ENCODE assay signal across 9 cellular contexts in the genomic region with DNA sequence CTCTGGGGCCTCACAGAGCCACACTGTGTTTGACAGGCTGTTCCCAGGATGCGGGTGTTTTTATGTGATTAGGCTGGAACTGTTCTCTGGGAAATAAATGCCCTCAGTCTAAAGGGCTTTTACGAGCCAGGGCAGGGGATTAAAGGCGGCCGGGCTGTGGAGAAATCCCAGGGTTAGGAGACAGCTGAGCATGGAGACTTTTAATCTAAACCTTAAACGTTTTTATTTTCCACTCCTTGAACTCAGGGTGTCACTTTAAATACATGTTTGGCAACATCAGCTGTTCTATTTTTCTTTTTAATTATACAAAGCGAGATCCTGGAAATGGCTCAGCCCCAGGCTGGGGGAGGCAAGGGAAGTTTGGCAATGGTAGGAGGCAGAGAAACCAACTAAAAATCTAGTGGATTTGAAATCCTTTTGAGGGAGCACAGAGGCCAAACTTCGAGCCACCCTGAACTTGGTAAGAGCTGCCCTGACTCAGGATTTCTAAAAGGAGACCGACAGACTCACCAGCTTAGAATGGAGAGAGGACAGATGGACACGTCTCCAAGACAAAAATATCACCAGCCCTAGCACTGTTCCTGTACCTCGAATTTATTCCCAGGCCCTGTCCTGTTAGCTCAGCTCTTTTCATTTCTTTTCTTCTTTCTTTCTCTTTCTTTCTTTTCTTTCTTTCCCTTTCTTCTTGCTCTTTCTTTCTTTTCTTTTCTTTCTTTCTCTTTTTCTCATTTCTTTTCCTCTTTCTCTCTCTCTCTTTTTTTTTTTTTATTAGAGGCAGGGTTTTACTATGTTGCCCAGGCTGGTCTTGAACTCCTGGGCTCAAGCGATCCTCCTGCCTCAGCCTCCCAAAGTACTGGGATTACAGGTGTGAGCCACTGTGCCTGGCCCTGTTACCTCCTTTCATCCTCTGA. TPM values are rescaled to one million over a fixed set of nuclear protein-coding genes. Genes with fewer than 3 reads are reported as not detected.
A peak's percentile ranks its signal among the peaks of the same experiment; 100 is the strongest.
DNase-seq lines count a peak whose midpoint lies in the region; ATAC-seq and TF ChIP-seq lines count a peak whose summit lies in the region.
"Had no signal": no experiment of that assay in that cellular context is flagged by ENCODE, and none has a peak within 500 bp of the region (broad histone marks: within the 10 kb centered on the region; RNA-seq: fewer than 3 reads in every experiment).

No MANE protein-coding gene starts in this region.

- H3K4me3 ChIP-seq in osteoblast (ENCODE audit: insufficient read depth, low read length) = peak overlapping the region; percentile 11

- no peaks in the 10 kb centered on the region for H4K20me1 ChIP-seq in osteoblast (ENCODE audit: insufficient read depth, low read length)

- peak overlapping the region; percentile 90 for H2AFZ ChIP-seq in osteoblast (ENCODE audit: low read length)

- ATAC-seq in GM21576 (IDR thresholded peaks at IDR 0.05; ENCODE audit: unreplicated experiment) (no peak), HG02759 (IDR thresholded peaks at IDR 0.05; ENCODE audit: unreplicated experiment) (no peak)

- no peaks in the 10 kb centered on the region for H3K36me3 ChIP-seq in osteoblast (ENCODE audit: insufficient read depth, low read length)

- no peaks in the 10 kb centered on the region for H3K27me3 ChIP-seq in osteoblast (ENCODE audit: insufficient read depth, low read length)

- H3K4me2 ChIP-seq in osteoblast (ENCODE audit: insufficient read depth, low read length) = peak overlapping the region; percentile 72

- no peaks in the 10 kb centered on the region for H3K79me2 ChIP-seq in osteoblast (ENCODE audit: insufficient read depth, low read length)

- DNase-seq in AG08395 (ENCODE audit: low spot score) (peak; percentile 63), NCI-H2227 treated with DMSO at 0.1 percent for 48 hours (lab: John Stamatoyannopoulos, UW) (peak; percentile 48), fibroblast of gingiva (ENCODE audit: low read depth) (peak; percentile 51), osteoblast (ENCODE audit: insufficient read length, low spot score, missing footprints) (peak; percentile 89), NCI-H345 treated with DMSO at 0.1 percent for 48 hours (lab: John Stamatoyannopoulos, UW; ENCODE audit: unreplicated experiment) (no peak), SK-N-DZ (ENCODE audit: low spot score) (no peak)
- DNase-seq: NCI-H526 had no signal

- H3K4me1 ChIP-seq in osteoblast (ENCODE audit: insufficient read depth, low read length) = peaks cover 9% of the 10 kb centered on the region

- peak overlapping the region; percentile 52 for H3K27ac ChIP-seq in osteoblast (ENCODE audit: low read depth, low read length)

- no peak for TF ChIP-seq CTCF in osteoblast (IDR thresholded peaks at IDR 0.05; ENCODE audit: extremely low read depth, low read depth, low read length)

- no peaks in the 10 kb centered on the region for H3K9me3 ChIP-seq in osteoblast (ENCODE audit: low read depth, low read length)

RNA-seq across cellular contexts. Expression of gene ORAI1, which starts 15.8 kb away (rescaled TPM):
- total RNA-seq in osteoblast = 7.2 and 7.7 TPM in 2 replicates
- polyA plus RNA-seq in SK-N-DZ (2014; cell fraction: cytosol; rRNA removed) = 10.9 TPM in 2 replicates
- polyA plus RNA-seq in SK-N-DZ (2014; cell fraction: nucleus; rRNA removed) = 3.4 and 6.0 TPM in 2 replicates

RNA-seq across cellular contexts. Expression of gene KDM2B, which starts 29.7 kb away (rescaled TPM):
- 29.8 and 32.6 TPM in 2 replicates for total RNA-seq in osteoblast
- polyA plus RNA-seq in SK-N-DZ (2014; cell fraction: cytosol; rRNA removed) = 62.0 and 69.7 TPM in 2 replicates
- 63.0 and 94.1 TPM in 2 replicates for polyA plus RNA-seq in SK-N-DZ (2014; cell fraction: nucleus; rRNA removed)

RNA-seq across cellular contexts. Expression of gene MORN3, which starts 59.0 kb away (rescaled TPM):
- total RNA-seq in osteoblast = 0.88 and 1.4 TPM in 2 replicates
- 0.82 and 1.1 TPM in 2 replicates for polyA plus RNA-seq in SK-N-DZ (2014; cell fraction: cytosol; rRNA removed)
- polyA plus RNA-seq in SK-N-DZ (2014; cell fraction: nucleus; rRNA removed) = 0.24 and 0.26 TPM in 2 replicates

Comparison
In these comparisons a context has a peak if more than half of its experiments do, and no peak if none do; other contexts are left out.
1. DNase-seq: peak in AG08395 (single experiment), NCI-H2227 treated with DMSO at 0.1 percent for 48 hours (single experiment), fibroblast of gingiva (single experiment) and osteoblast (single experiment); none in NCI-H345 treated with DMSO at 0.1 percent for 48 hours (single experiment) and SK-N-DZ (single experiment).